39 cellular contexts compared by ENCODE assay signal in the genomic region with DNA sequence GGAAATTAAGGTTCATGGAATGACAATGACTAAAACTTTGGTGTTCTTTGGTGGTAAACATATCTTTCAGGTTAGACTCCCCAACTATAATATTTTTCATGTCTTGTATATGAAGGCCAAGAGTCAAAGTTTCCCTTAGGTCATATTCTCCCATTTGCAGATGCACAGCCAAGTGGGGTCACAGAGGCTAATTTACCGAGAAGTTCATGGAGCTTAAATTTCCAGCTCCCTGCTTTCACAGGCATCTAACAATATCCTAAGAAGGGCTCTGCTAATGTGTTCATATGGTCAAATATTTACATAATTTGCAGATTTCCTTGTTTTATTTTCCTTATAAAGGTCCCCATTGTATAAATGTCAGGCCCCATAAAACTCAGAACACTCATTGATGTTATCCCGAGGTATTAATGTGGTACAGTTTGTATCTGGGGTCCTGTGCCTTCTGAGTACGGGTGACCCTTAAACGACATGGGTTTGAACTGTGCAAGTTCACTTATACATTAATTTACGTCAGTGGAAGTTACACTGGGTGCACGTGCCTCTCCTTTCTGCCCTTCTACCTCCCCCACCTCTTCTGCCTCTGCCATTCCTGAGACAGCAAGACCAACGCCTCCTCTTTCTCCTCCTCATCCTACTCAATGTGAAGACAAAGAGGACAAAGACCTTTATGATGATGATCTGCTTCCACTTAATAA.
"Had no signal": no experiment of that assay in that cellular context is flagged by ENCODE, and none has a peak within 500 bp of the region (broad histone marks: within the 10 kb centered on the region; RNA-seq: fewer than 3 reads in every experiment).

No MANE protein-coding gene starts in this region.

- H3K4me1 ChIP-seq: adrenal gland, ascending aorta, body of pancreas, breast epithelium had no signal

- H3K27me3 ChIP-seq: adrenal gland, ascending aorta, body of pancreas, brain microvascular endothelial cell, breast epithelium, cardiac muscle cell had no signal

- H3K4me1 Mint-ChIP-seq: activated naive CD4-positive, alpha-beta T cell treated with anti-CD3 and anti-CD28 coated beads, Interleukin-2, amount 10 ng/mL, durations not matched to agents 7 days and 5 days; activated naive CD4-positive, alpha-beta T cell treated with anti-CD3 and anti-CD28 coated beads, Interleukin-2, amount 50 U/mL, for 24 hours; activated naive CD8-positive, alpha-beta T cell treated with anti-CD3 and anti-CD28 coated beads for 36 hours; activated naive CD8-positive, alpha-beta T cell treated with anti-CD3 and anti-CD28 coated beads, Interleukin-2, amount 10 ng/mL, durations not matched to agents 7 days and 5 days; activated naive CD8-positive, alpha-beta T cell treated with anti-CD3 and anti-CD28 coated beads, Interleukin-2, amount 50 U/mL, for 24 hours; activated T-helper 17 cell treated with anti-CD3 and anti-CD28 coated beads, Interleukin-2, amount 50 U/mL, for 72 hours; brain; central memory CD8-positive, alpha-beta T cell had no signal

- ATAC-seq: activated naive CD4-positive, alpha-beta T cell treated with anti-CD3 and anti-CD28 coated beads, Interleukin-2, amount 50 U/mL, for 72 hours; activated naive CD8-positive, alpha-beta T cell treated with anti-CD3 and anti-CD28 coated beads, Interleukin-2, amount 50 U/mL, for 24 hours; activated T-cell treated with anti-CD3 and anti-CD28 coated beads, Interleukin-2, amount 50 U/mL, for 4 hours; activated T-cell treated with anti-CD3 and anti-CD28 coated beads, Interleukin-2, amount 50 U/mL, for 72 hours; activated T-helper 17 cell treated with anti-CD3 and anti-CD28 coated beads, Interleukin-2, amount 50 U/mL, for 72 hours; body of pancreas had no signal

- H3K4me3 ChIP-seq: adrenal gland, ascending aorta, body of pancreas, breast epithelium, cardiac muscle cell had no signal

- H3K9me3 ChIP-seq: adrenal gland, ascending aorta, body of pancreas, breast epithelium had no signal

- H3K4me3 Mint-ChIP-seq: activated naive CD4-positive, alpha-beta T cell treated with anti-CD3 and anti-CD28 coated beads for 36 hours; activated naive CD4-positive, alpha-beta T cell treated with anti-CD3 and anti-CD28 coated beads, Interleukin-2, amount 10 ng/mL, durations not matched to agents 7 days and 5 days; activated naive CD4-positive, alpha-beta T cell treated with anti-CD3 and anti-CD28 coated beads, Interleukin-2, amount 50 U/mL, for 24 hours; activated naive CD8-positive, alpha-beta T cell; activated naive CD8-positive, alpha-beta T cell treated with anti-CD3 and anti-CD28 coated beads for 36 hours; activated naive CD8-positive, alpha-beta T cell treated with anti-CD3 and anti-CD28 coated beads, Interleukin-2, amount 10 ng/mL, durations not matched to agents 7 days and 5 days; activated naive CD8-positive, alpha-beta T cell treated with anti-CD3 and anti-CD28 coated beads, Interleukin-2, amount 50 U/mL, for 24 hours; activated T-cell treated with anti-CD3 and anti-CD28 coated beads, Interleukin-2, amount 50 U/mL, for 24 hours; activated T-cell treated with anti-CD3 and anti-CD28 coated beads, Interleukin-2, amount 50 U/mL, for 4 hours; activated T-cell treated with anti-CD3 and anti-CD28 coated beads, Interleukin-2, amount 50 U/mL, for 72 hours; activated T-helper 1 cell treated with anti-CD3 and anti-CD28 coated beads, Interleukin-12 subunit alpha, Interleukin-12 subunit beta, Interleukin-2, Interleukin-4 antibody, amounts not matched to agents 30 ng/mL and 10 ng/mL and 1 ng/mL, durations not matched to agents 14 hours and 24 hours and 36 hours; activated T-helper 17 cell treated with anti-CD3 and anti-CD28 coated beads, Interleukin-2, amount 50 U/mL, for 72 hours; brain; central memory CD8-positive, alpha-beta T cell had no signal

- H3K9me3 Mint-ChIP-seq: activated naive CD4-positive, alpha-beta T cell treated with anti-CD3 and anti-CD28 coated beads, Interleukin-2, amount 10 ng/mL, durations not matched to agents 7 days and 5 days; activated naive CD4-positive, alpha-beta T cell treated with anti-CD3 and anti-CD28 coated beads, Interleukin-2, amount 50 U/mL, for 24 hours; activated naive CD4-positive, alpha-beta T cell treated with anti-CD3 and anti-CD28 coated beads, Interleukin-2, amount 50 U/mL, for 72 hours; activated naive CD8-positive, alpha-beta T cell treated with anti-CD3 and anti-CD28 coated beads, Interleukin-2, amount 10 ng/mL, durations not matched to agents 7 days and 5 days; activated T-cell treated with anti-CD3 and anti-CD28 coated beads, Interleukin-2, amount 50 U/mL, for 24 hours; activated T-cell treated with anti-CD3 and anti-CD28 coated beads, Interleukin-2, amount 50 U/mL, for 4 hours; activated T-cell treated with anti-CD3 and anti-CD28 coated beads, Interleukin-2, amount 50 U/mL, for 72 hours; activated T-helper 1 cell treated with anti-CD3 and anti-CD28 coated beads, Interleukin-12 subunit alpha, Interleukin-12 subunit beta, Interleukin-2, Interleukin-4 antibody, amounts not matched to agents 30 ng/mL and 10 ng/mL and 1 ng/mL, durations not matched to agents 14 hours and 24 hours and 36 hours; activated T-helper 17 cell treated with anti-CD3 and anti-CD28 coated beads, Interleukin-2, amount 50 U/mL, for 72 hours; brain; central memory CD8-positive, alpha-beta T cell had no signal

- H3K36me3 ChIP-seq: adrenal gland, ascending aorta, brain microvascular endothelial cell, breast epithelium, cardiac muscle cell had no signal

- FAIRE-seq: astrocyte, bronchial epithelial cell, colon had no signal

- H3K27ac Mint-ChIP-seq: activated naive CD4-positive, alpha-beta T cell treated with anti-CD3 and anti-CD28 coated beads for 36 hours; activated naive CD4-positive, alpha-beta T cell treated with anti-CD3 and anti-CD28 coated beads, Interleukin-2, amount 10 ng/mL, durations not matched to agents 7 days and 5 days; activated naive CD4-positive, alpha-beta T cell treated with anti-CD3 and anti-CD28 coated beads, Interleukin-2, amount 50 U/mL, for 24 hours; activated naive CD4-positive, alpha-beta T cell treated with anti-CD3 and anti-CD28 coated beads, Interleukin-2, amount 50 U/mL, for 72 hours; activated naive CD8-positive, alpha-beta T cell; activated naive CD8-positive, alpha-beta T cell treated with anti-CD3 and anti-CD28 coated beads for 36 hours; activated naive CD8-positive, alpha-beta T cell treated with anti-CD3 and anti-CD28 coated beads, Interleukin-2, amount 10 ng/mL, durations not matched to agents 7 days and 5 days; activated naive CD8-positive, alpha-beta T cell treated with anti-CD3 and anti-CD28 coated beads, Interleukin-2, amount 50 U/mL, for 24 hours; activated T-cell treated with anti-CD3 and anti-CD28 coated beads, Interleukin-2, amount 50 U/mL, for 24 hours; activated T-cell treated with anti-CD3 and anti-CD28 coated beads, Interleukin-2, amount 50 U/mL, for 72 hours; activated T-helper 1 cell treated with anti-CD3 and anti-CD28 coated beads, Interleukin-12 subunit alpha, Interleukin-12 subunit beta, Interleukin-2, Interleukin-4 antibody, amounts not matched to agents 30 ng/mL and 10 ng/mL and 1 ng/mL, durations not matched to agents 14 hours and 24 hours and 36 hours; activated T-helper 17 cell treated with anti-CD3 and anti-CD28 coated beads, Interleukin-2, amount 50 U/mL, for 72 hours; brain had no signal

- DNase-seq: activated effector memory CD4-positive, alpha-beta T cell treated with anti-CD3 and anti-CD28 coated beads, Interleukin-2, amount 50 U/mL, for 16 hours; activated effector memory CD4-positive, alpha-beta T cell treated with Interleukin-2 at 50 U/mL for 16 hours; activated gamma-delta T cell treated with Interleukin-2 at 50 U/mL for 16 hours; activated naive CD4-positive, alpha-beta T cell; activated naive CD4-positive, alpha-beta T cell treated with anti-CD3 and anti-CD28 coated beads for 36 hours; activated naive CD4-positive, alpha-beta T cell treated with anti-CD3 and anti-CD28 coated beads, Interleukin-2, amount 10 ng/mL, durations not matched to agents 7 days and 5 days; activated naive CD4-positive, alpha-beta T cell treated with anti-CD3 and anti-CD28 coated beads, Interleukin-2, amount 50 U/mL, for 16 hours; activated naive CD4-positive, alpha-beta T cell treated with Interleukin-2 at 50 U/mL for 16 hours; activated naive CD8-positive, alpha-beta T cell treated with anti-CD3 and anti-CD28 coated beads for 36 hours; activated naive CD8-positive, alpha-beta T cell treated with anti-CD3 and anti-CD28 coated beads, Interleukin-2, amount 10 ng/mL, durations not matched to agents 7 days and 5 days; activated naive CD8-positive, alpha-beta T cell treated with anti-CD3 and anti-CD28 coated beads, Interleukin-2, amount 50 U/mL, for 24 hours; activated T-cell treated with anti-CD3 and anti-CD28 coated beads, Interleukin-2, amount 50 U/mL, for 1 hour; activated T-cell treated with anti-CD3 and anti-CD28 coated beads, Interleukin-2, amount 50 U/mL, for 24 hours; activated T-cell treated with anti-CD3 and anti-CD28 coated beads, Interleukin-2, amount 50 U/mL, for 4 hours; activated T-cell treated with anti-CD3 and anti-CD28 coated beads, Interleukin-2, amount 50 U/mL, for 48 hours; activated T-cell treated with anti-CD3 and anti-CD28 coated beads, Interleukin-2, amount 50 U/mL, for 72 hours; adrenal gland; amniotic stem cell; amygdala; anterior cingulate cortex; aorta; body of pancreas; brain microvascular endothelial cell; caudate nucleus; central memory CD4-positive, alpha-beta T cell; cerebellar nuclear complex had no signal

- H3K36me3 Mint-ChIP-seq: activated naive CD4-positive, alpha-beta T cell treated with anti-CD3 and anti-CD28 coated beads, Interleukin-2, amount 10 ng/mL, durations not matched to agents 7 days and 5 days; activated naive CD4-positive, alpha-beta T cell treated with anti-CD3 and anti-CD28 coated beads, Interleukin-2, amount 50 U/mL, for 24 hours; activated naive CD4-positive, alpha-beta T cell treated with anti-CD3 and anti-CD28 coated beads, Interleukin-2, amount 50 U/mL, for 72 hours; activated naive CD8-positive, alpha-beta T cell; activated naive CD8-positive, alpha-beta T cell treated with anti-CD3 and anti-CD28 coated beads for 36 hours; activated naive CD8-positive, alpha-beta T cell treated with anti-CD3 and anti-CD28 coated beads, Interleukin-2, amount 10 ng/mL, durations not matched to agents 7 days and 5 days; brain had no signal

- H3K27ac ChIP-seq: adrenal gland, ascending aorta, body of pancreas, brain microvascular endothelial cell, breast epithelium, cardiac muscle cell had no signal

- H3K27me3 Mint-ChIP-seq: activated naive CD8-positive, alpha-beta T cell treated with anti-CD3 and anti-CD28 coated beads, Interleukin-2, amount 10 ng/mL, durations not matched to agents 7 days and 5 days had no signal
